Comparison of ENCODE assay signal across 27 cellular contexts in genomic region chr19:41843371-41843770, GRCh38.
"Had no signal": no experiment of that assay in that cellular context is flagged by ENCODE, and none has a peak within 500 bp of the region (broad histone marks: within the 10 kb centered on the region; RNA-seq: fewer than 3 reads in every experiment).

No MANE protein-coding gene starts in this region.

- DNase-seq: activated CD4-positive, alpha-beta memory T cell treated with anti-CD3 and anti-CD28 coated beads, Interleukin-2, amount 10 ng/mL, durations not matched to agents 7 days and 5 days; activated CD4-positive, alpha-beta T cell treated with anti-CD3 and anti-CD28 coated beads for 1 hour; activated CD4-positive, alpha-beta T cell treated with anti-CD3 and anti-CD28 coated beads, Interleukin-2, amount 10 ng/mL, durations not matched to agents 7 days and 5 days; activated CD8-positive, alpha-beta memory T cell treated with anti-CD3 and anti-CD28 coated beads, Interleukin-2, amount 50 U/mL, for 48 hours; activated naive CD4-positive, alpha-beta T cell; activated T-cell treated with anti-CD3 and anti-CD28 coated beads, Interleukin-2, amount 50 U/mL, for 24 hours; central memory CD4-positive, alpha-beta T cell; effector CD4-positive, alpha-beta T cell; esophagus squamous epithelium; foreskin melanocyte; islet precursor cell; left ventricle myocardium inferior; mesendoderm; mucosa of descending colon; right cardiac atrium; stimulated activated CD4-positive, alpha-beta T cell treated with anti-CD3 and anti-CD28 coated beads, Interleukin-2, amount 100 ng/mL, for 48 hours; stimulated activated naive CD8-positive, alpha-beta T cell treated with anti-CD3 and anti-CD28 coated beads, Interleukin-15, Interleukin-2, amounts not matched to agents 100 U/mL and 50 U/mL, for 24 hours; T-cell had no signal

- H3K4me1 ChIP-seq: breast epithelium, esophagus squamous epithelium, left ventricle myocardium inferior had no signal

- H3K9me3 Mint-ChIP-seq: activated CD4-positive, alpha-beta memory T cell treated with anti-CD3 and anti-CD28 coated beads, Interleukin-2, amount 10 ng/mL, durations not matched to agents 7 days and 5 days; activated CD4-positive, alpha-beta T cell treated with anti-CD3 and anti-CD28 coated beads, Interleukin-2, amount 10 ng/mL, durations not matched to agents 7 days and 5 days; activated T-cell treated with anti-CD3 and anti-CD28 coated beads, Interleukin-2, amount 50 U/mL, for 24 hours; natural killer cell treated with Interleukin-12 subunit alpha and Interleukin-12 subunit beta and Interleukin-15 and Interleukin-18, amount 100 ng/mL, for 72 hours; T-helper 2 cell treated with Interferon-gamma antibody and Interleukin-4, amounts not matched to agents 5 μg/mL and 100 μg/mL, for 36 hours had no signal

- H3K36me3 ChIP-seq: breast epithelium, esophagus squamous epithelium, left ventricle myocardium inferior had no signal

- H3K4me3 Mint-ChIP-seq: activated CD4-positive, alpha-beta memory T cell treated with anti-CD3 and anti-CD28 coated beads, Interleukin-2, amount 10 ng/mL, durations not matched to agents 7 days and 5 days; activated CD4-positive, alpha-beta T cell treated with anti-CD3 and anti-CD28 coated beads, Interleukin-2, amount 10 ng/mL, durations not matched to agents 7 days and 5 days; activated T-cell treated with anti-CD3 and anti-CD28 coated beads, Interleukin-2, amount 50 U/mL, for 24 hours; dendritic cell treated with granulocyte-macrophage colony-stimulating factor and Interleukin-4, amounts not matched to agents 40 ng/mL and 50 ng/mL, for 4 days; natural killer cell treated with Interleukin-12 subunit alpha and Interleukin-12 subunit beta and Interleukin-15 and Interleukin-18, amount 100 ng/mL, for 72 hours; T-cell; T-helper 2 cell treated with Interferon-gamma antibody and Interleukin-4, amounts not matched to agents 5 μg/mL and 100 μg/mL, for 36 hours; type B pancreatic cell; WTC11 had no signal

- H3K36me3 Mint-ChIP-seq: activated naive CD4-positive, alpha-beta T cell treated with anti-CD3 and anti-CD28 coated beads, Interleukin-2, amount 50 U/mL, for 72 hours; natural killer cell treated with Interleukin-12 subunit alpha and Interleukin-12 subunit beta and Interleukin-15 and Interleukin-18, amount 100 ng/mL, for 72 hours; T-cell; type B pancreatic cell; WTC11 had no signal

- ATAC-seq: activated naive CD4-positive, alpha-beta T cell treated with anti-CD3 and anti-CD28 coated beads, Interleukin-2, amount 50 U/mL, for 72 hours; mucosa of descending colon; natural killer cell treated with Interleukin-12 subunit alpha and Interleukin-12 subunit beta and Interleukin-15 and Interleukin-18, amount 100 ng/mL, for 72 hours; right cardiac atrium; stimulated activated naive CD8-positive, alpha-beta T cell treated with anti-CD3 and anti-CD28 coated beads, Interleukin-15, Interleukin-2, amounts not matched to agents 100 U/mL and 50 U/mL, for 24 hours; T-cell; WTC11 had no signal

- H3K27ac ChIP-seq: breast epithelium, epithelial cell of prostate, esophagus squamous epithelium, left ventricle myocardium inferior had no signal

- H3K9me3 ChIP-seq: breast epithelium, esophagus squamous epithelium, left ventricle myocardium inferior, mucosa of descending colon had no signal

- H3K4me3 ChIP-seq: breast epithelium, esophagus squamous epithelium, left ventricle myocardium inferior, lung, mucosa of descending colon had no signal

- H3K4me1 Mint-ChIP-seq: activated CD4-positive, alpha-beta memory T cell treated with anti-CD3 and anti-CD28 coated beads, Interleukin-2, amount 10 ng/mL, durations not matched to agents 7 days and 5 days; activated CD4-positive, alpha-beta T cell treated with anti-CD3 and anti-CD28 coated beads, Interleukin-2, amount 10 ng/mL, durations not matched to agents 7 days and 5 days; T-cell; WTC11 had no signal

- H3K27ac Mint-ChIP-seq: activated CD4-positive, alpha-beta memory T cell treated with anti-CD3 and anti-CD28 coated beads, Interleukin-2, amount 10 ng/mL, durations not matched to agents 7 days and 5 days; activated CD4-positive, alpha-beta T cell treated with anti-CD3 and anti-CD28 coated beads, Interleukin-2, amount 10 ng/mL, durations not matched to agents 7 days and 5 days; activated naive CD4-positive, alpha-beta T cell treated with anti-CD3 and anti-CD28 coated beads, Interleukin-2, amount 50 U/mL, for 72 hours; activated T-cell treated with anti-CD3 and anti-CD28 coated beads, Interleukin-2, amount 50 U/mL, for 24 hours; dendritic cell treated with granulocyte-macrophage colony-stimulating factor and Interleukin-4, amounts not matched to agents 40 ng/mL and 50 ng/mL, for 4 days; natural killer cell treated with Interleukin-12 subunit alpha and Interleukin-12 subunit beta and Interleukin-15 and Interleukin-18, amount 100 ng/mL, for 72 hours; T-cell; T-helper 2 cell treated with Interferon-gamma antibody and Interleukin-4, amounts not matched to agents 5 μg/mL and 100 μg/mL, for 36 hours; type B pancreatic cell; WTC11 had no signal
